26 cellular contexts compared by ENCODE assay signal in genomic region chr9:68920921-68921320, GRCh38.
"Had no signal": no experiment of that assay in that cellular context is flagged by ENCODE, and none has a peak within 500 bp of the region (broad histone marks: within the 10 kb centered on the region; RNA-seq: fewer than 3 reads in every experiment).

No MANE protein-coding gene starts in this region.

- H3K27ac Mint-ChIP-seq: immature natural killer cell; mesothelial cell of epicardium; natural killer cell treated with Interleukin-12 subunit alpha and Interleukin-12 subunit beta and Interleukin-15 and Interleukin-18, amount 100 ng/mL, for 72 hours; type B pancreatic cell had no signal

- ATAC-seq: left colon; left lung; lower lobe of right lung; natural killer cell treated with Interleukin-12 subunit alpha and Interleukin-12 subunit beta and Interleukin-15 and Interleukin-18, amount 100 ng/mL, for 72 hours; pancreas; right cardiac atrium; sciatic nerve; stimulated activated naive CD8-positive, alpha-beta T cell treated with anti-CD3 and anti-CD28 coated beads, Interleukin-15, amount 100 ng/mL, for 72 hours had no signal

- H3K27me3 Mint-ChIP-seq: naive B cell, type B pancreatic cell had no signal

- H3K4me3 Mint-ChIP-seq: immature natural killer cell; mesothelial cell of epicardium; natural killer cell treated with Interleukin-12 subunit alpha and Interleukin-12 subunit beta and Interleukin-15 and Interleukin-18, amount 100 ng/mL, for 72 hours; stimulated activated naive CD8-positive, alpha-beta T cell treated with anti-CD3 and anti-CD28 coated beads, Interleukin-15, amount 100 ng/mL, for 72 hours; type B pancreatic cell had no signal

- H3K9me3 Mint-ChIP-seq: immature natural killer cell; mesothelial cell of epicardium; naive B cell; natural killer cell treated with Interleukin-12 subunit alpha and Interleukin-12 subunit beta and Interleukin-15 and Interleukin-18, amount 100 ng/mL, for 72 hours; stimulated activated naive CD8-positive, alpha-beta T cell treated with anti-CD3 and anti-CD28 coated beads, Interleukin-15, amount 100 ng/mL, for 72 hours; type B pancreatic cell had no signal

- DNase-seq: hypothalamus; immature natural killer cell; kidney; left colon; left lung; lower lobe of right lung; mammary epithelial cell; mesendoderm; naive B cell; pancreas; posterior cingulate gyrus; retina; right cardiac atrium; stimulated activated CD4-positive, alpha-beta T cell treated with anti-CD3 and anti-CD28 coated beads, Interleukin-12 subunit alpha, Interleukin-12 subunit beta, amount 100 ng/mL, for 4 hours; stimulated activated CD4-positive, alpha-beta T cell treated with anti-CD3 and anti-CD28 coated beads, Interleukin-15, amount 100 ng/mL, for 24 hours; stimulated activated CD4-positive, alpha-beta T cell treated with anti-CD3 and anti-CD28 coated beads, Interleukin-2, amount 100 ng/mL, for 24 hours; stimulated activated CD4-positive, alpha-beta T cell treated with anti-CD3 and anti-CD28 coated beads, Interleukin-4, amount 100 ng/mL, for 1 hour; stimulated activated naive CD4-positive, alpha-beta T cell; stimulated activated naive CD8-positive, alpha-beta T cell treated with anti-CD3 and anti-CD28 coated beads, Interleukin-15, amount 100 ng/mL, for 72 hours; substantia nigra; uterus had no signal

- H3K4me1 Mint-ChIP-seq: immature natural killer cell; mesothelial cell of epicardium; stimulated activated naive CD8-positive, alpha-beta T cell treated with anti-CD3 and anti-CD28 coated beads, Interleukin-15, amount 100 ng/mL, for 72 hours had no signal

- H3K36me3 Mint-ChIP-seq: immature natural killer cell; mesothelial cell of epicardium; natural killer cell treated with Interleukin-12 subunit alpha and Interleukin-12 subunit beta and Interleukin-15 and Interleukin-18, amount 100 ng/mL, for 72 hours had no signal

- FAIRE-seq: islet of Langerhans, kidney, pancreas had no signal
